ENCODE assay signal across 27 cellular contexts in the genomic region with DNA sequence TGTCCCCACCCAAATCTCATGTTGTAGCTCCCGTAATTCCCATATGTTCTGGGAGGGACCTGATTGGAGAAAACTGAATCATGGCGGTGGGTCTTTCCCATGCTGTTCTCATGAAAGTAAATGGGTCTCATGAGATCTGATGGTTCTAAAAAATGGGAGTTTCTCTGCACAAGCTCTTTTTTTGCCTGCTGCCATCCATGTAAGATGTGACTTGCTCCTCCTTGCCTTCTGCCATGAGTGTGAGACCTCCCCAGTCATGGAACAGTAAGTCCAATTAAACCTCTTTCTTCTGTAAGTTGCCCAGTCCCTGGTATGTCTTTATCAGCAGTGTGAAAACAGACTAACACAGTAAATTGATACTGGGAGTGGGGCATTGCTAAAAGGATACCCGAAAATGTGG.
"Had no signal": no experiment of that assay in that cellular context is flagged by ENCODE, and none has a peak within 500 bp of the region (broad histone marks: within the 10 kb centered on the region; RNA-seq: fewer than 3 reads in every experiment).

No MANE protein-coding gene starts in this region.

- DNase-seq: stimulated activated CD4-positive, alpha-beta T cell treated with anti-CD3 and anti-CD28 coated beads, Interleukin-2, amount 100 ng/mL, for 48 hours; stimulated activated CD4-positive, alpha-beta T cell treated with anti-CD3 and anti-CD28 coated beads, Interleukin-4, amount 100 ng/mL, for 1 hour; stimulated activated CD4-positive, alpha-beta T cell treated with anti-CD3 and anti-CD28 coated beads, Interleukin-4, amount 100 ng/mL, for 24 hours; stimulated activated CD4-positive, alpha-beta T cell treated with anti-CD3 and anti-CD28 coated beads, Interleukin-4, amount 100 ng/mL, for 4 hours; stimulated activated CD8-positive, alpha-beta memory T cell treated with anti-CD3 and anti-CD28 coated beads, Interleukin-4, amount 100 ng/mL, for 48 hours; stimulated activated naive B cell treated with anti-CD40 and anti-IgM and Interleukin-4, amounts not matched to agents 10 μg/mL and 1 μg/mL and 100 μg/mL, for 72 hours; stimulated activated naive CD4-positive, alpha-beta T cell; stimulated activated naive CD4-positive, alpha-beta T cell treated with Interleukin-2 at 50 U/mL for 16 hours; stimulated activated naive CD8-positive, alpha-beta T cell treated with anti-CD3 and anti-CD28 coated beads, Interleukin-15, amount 100 ng/mL, for 72 hours; stimulated activated naive CD8-positive, alpha-beta T cell treated with anti-CD3 and anti-CD28 coated beads, Interleukin-15, Interleukin-2, amounts not matched to agents 100 U/mL and 50 U/mL, for 24 hours; stomach; substantia nigra; testis; thyroid gland; tibial artery; transverse colon; trophoblast cell; upper lobe of left lung; upper lobe of right lung; uterus had no signal

- H3K36me3 ChIP-seq: stomach, suprapubic skin, thoracic aorta, thyroid gland, tibial artery, tibial nerve, transverse colon, upper lobe of left lung, upper lobe of right lung, uterus, vagina had no signal

- H3K27ac ChIP-seq: stomach, suprapubic skin, testis, thoracic aorta, thyroid gland, tibial artery, tibial nerve, transverse colon, upper lobe of left lung, upper lobe of right lung, uterus, vagina had no signal

- H3K9me3 ChIP-seq: stomach, suprapubic skin, testis, thyroid gland, tibial artery, tibial nerve, transverse colon, upper lobe of left lung, upper lobe of right lung, uterus, vagina had no signal

- H3K4me1 ChIP-seq: stomach, suprapubic skin, testis, thyroid gland, tibial artery, tibial nerve, transverse colon, upper lobe of left lung, upper lobe of right lung, uterus, vagina had no signal

- H3K4me3 ChIP-seq: stomach, suprapubic skin, testis, thoracic aorta, thyroid gland, tibial artery, tibial nerve, transverse colon, upper lobe of left lung, upper lobe of right lung, uterus, vagina had no signal

- ATAC-seq: stimulated activated effector memory CD8-positive, alpha-beta T cell treated with anti-CD3 and anti-CD28 coated beads, Interleukin-12 subunit alpha, Interleukin-12 subunit beta, amount 100 ng/mL, for 72 hours; stimulated activated memory B cell treated with anti-CD40 and anti-IgM and Interleukin-4, amounts not matched to agents 10 μg/mL and 1 μg/mL and 100 μg/mL, for 72 hours; stimulated activated naive B cell treated with anti-CD40 and anti-IgM and Interleukin-4, amounts not matched to agents 10 μg/mL and 1 μg/mL and 100 μg/mL, for 72 hours; stimulated activated naive CD8-positive, alpha-beta T cell treated with anti-CD3 and anti-CD28 coated beads, Interleukin-15, amount 100 ng/mL, for 72 hours; stimulated activated naive CD8-positive, alpha-beta T cell treated with anti-CD3 and anti-CD28 coated beads, Interleukin-15, Interleukin-2, amounts not matched to agents 100 U/mL and 50 U/mL, for 24 hours; upper lobe of right lung had no signal

- H3K27me3 ChIP-seq: stomach, suprapubic skin, testis, thyroid gland, tibial artery, tibial nerve, transverse colon, upper lobe of left lung, upper lobe of right lung, uterus, vagina had no signal

- FAIRE-seq: urothelium cell line had no signal
